Comparison of ENCODE assay signal across 11 cellular contexts in the genomic region with DNA sequence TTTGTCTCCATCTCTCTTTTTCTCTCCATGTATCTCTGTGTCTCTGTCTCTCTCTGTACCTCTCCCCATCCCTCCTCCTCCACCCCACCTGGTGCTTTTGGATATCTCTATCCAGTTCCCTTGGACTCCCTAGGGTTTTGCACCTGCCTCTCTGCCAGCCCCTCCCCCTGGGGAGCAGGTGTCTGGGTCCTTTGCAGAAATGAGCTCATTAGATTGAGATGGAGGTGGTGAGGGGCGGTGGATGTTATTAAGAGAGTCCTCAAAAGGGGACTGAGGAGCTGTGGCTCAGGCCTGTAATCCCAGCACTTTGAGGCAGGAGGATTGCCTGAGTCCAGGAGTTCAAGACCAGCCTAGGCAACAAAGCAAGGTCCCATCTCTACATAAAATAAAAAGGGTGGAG. TPM values are rescaled to one million over a fixed set of nuclear protein-coding genes. Genes with fewer than 3 reads are reported as not detected.
A peak's percentile ranks its signal among the peaks of the same experiment; 100 is the strongest.
DNase-seq lines count a peak whose midpoint lies in the region; ATAC-seq and TF ChIP-seq lines count a peak whose summit lies in the region.
"Had no signal": no experiment of that assay in that cellular context is flagged by ENCODE, and none has a peak within 500 bp of the region (broad histone marks: within the 10 kb centered on the region; RNA-seq: fewer than 3 reads in every experiment).

No MANE protein-coding gene starts in this region.

- no TSS peak for BruUV-seq in Calu3 (replicated peaks; lab: Mats Ljungman, UMichigan)
- BruUV-seq in Panc1 (replicated peaks; lab: Mats Ljungman, UMichigan) = no TSS peak

- H3K4me1 ChIP-seq in Panc1 (ENCODE audit: control insufficient read depth, insufficient read depth, low read length) (peaks cover 49% of the 10 kb centered on the region), lower lobe of right lung (peaks cover 35% of the 10 kb centered on the region)

- H3K36me3 ChIP-seq in Panc1 (ENCODE audit: control insufficient read depth, insufficient read depth, low read length) (no peaks in the 10 kb centered on the region; the same call in 1 of the 2 replicates), lower lobe of right lung (no peaks in the 10 kb centered on the region)

- H3K27ac ChIP-seq in Panc1 (ENCODE audit: low read length) (peak overlapping the region; percentile 98), lower lobe of right lung (peak overlapping the region; percentile 18), dorsolateral prefrontal cortex (peak overlapping the region in 8 of 59 donors; percentile 3 to 46 (median 28))
- H3K27ac ChIP-seq: psoas muscle had no signal

- CTCF ChIA-PET in Calu3 (lab: Charles Lee) (interaction anchor here (0.5 to 3.9 kb wide), 8 partner anchors 8 to 103 kb away, joined by 3 to 27 read pairs (median 4); a partner anchor contains a TSS), Panc1 (lab: Charles Lee) (interaction anchor here (0.7 to 2.4 kb wide), 2 partner anchors 12 to 17 kb away, joined by 3 to 10 read pairs; no protein-coding TSS in a partner anchor)

- H3K9me3 Mint-ChIP-seq in Calu3 (ENCODE audit: low read depth, unreplicated experiment) = peaks cover 2% of the 10 kb centered on the region

- H3K4me3 Mint-ChIP-seq in Calu3 (ENCODE audit: low read depth, unreplicated experiment) = peak overlapping the region; percentile 77

- in situ Hi-C loops in Panc1 (cut with HindIII; ENCODE audit: low pct_unique_long_range_greater_than_20kb, low sequenced_read_pairs) = no loop called here

- H3K27me3 ChIP-seq in Panc1 (ENCODE audit: control insufficient read depth, insufficient read depth, low read length) = no peaks in the 10 kb centered on the region
- H3K27me3 ChIP-seq in lower lobe of right lung (ENCODE audit: low read depth) = peaks cover 6% of the 10 kb centered on the region
- peaks cover 0 to 6% (median 0%) of the 10 kb centered on the region in 45 donors for H3K27me3 ChIP-seq in dorsolateral prefrontal cortex

- TF ChIP-seq CTCF in Calu3 (IDR thresholded peaks at IDR 0.05; ENCODE audit: unreplicated experiment) (no peak), Panc1 (IDR thresholded peaks at IDR 0.05) (no peak), lower lobe of right lung (IDR thresholded peaks at IDR 0.05) (no peak), dorsolateral prefrontal cortex (IDR thresholded peaks at IDR 0.05 in 54 of 56, conservative IDR thresholded peaks at IDR 0.05 in 2 of 56; ENCODE audit: low read depth in 1 of 56, partially characterized antibody in 56 of 56) (no peak)

- DNase-seq in Calu3 (no peak), NCI-H1105 treated with DMSO at 0.1 percent for 48 hours (lab: John Stamatoyannopoulos, UW) (peak; percentile 86), Panc1 (ENCODE audit: low read depth, low spot score) (no peak), lower lobe of right lung (no peak), dorsolateral prefrontal cortex (no peak), SKM-1 treated with dmso at 0.1 percent for 144 hours (lab: John Stamatoyannopoulos, UW; ENCODE audit: unreplicated experiment) (no peak)
- no peak for DNase-seq in activated CD4-positive, CD25-positive, alpha-beta regulatory T cell treated with anti-CD3 and anti-CD28 coated beads, Interleukin-2, amount 50 U/mL, for 72 hours
- DNase-seq: effector CD4-positive, alpha-beta T cell; GDM1 had no signal

- POLR2A ChIA-PET in Panc1 (lab: Charles Lee) = no interaction called here

- no peaks in the 10 kb centered on the region for H3K9me3 ChIP-seq in Panc1 (ENCODE audit: control insufficient read depth, insufficient read depth, low read depth, low read length)
- H3K9me3 ChIP-seq in lower lobe of right lung = no peaks in the 10 kb centered on the region
- H3K9me3 ChIP-seq: psoas muscle had no signal

- no peak for ATAC-seq in Panc1
- ATAC-seq in lower lobe of right lung = no peak
- no peak for ATAC-seq in HG03469 (IDR thresholded peaks at IDR 0.05; ENCODE audit: unreplicated experiment)
- ATAC-seq: psoas muscle had no signal

- peaks cover 79% of the 10 kb centered on the region for H3K4me1 Mint-ChIP-seq in Calu3 (ENCODE audit: low read depth, unreplicated experiment)

- H3K4me3 ChIP-seq in Panc1 (ENCODE audit: low read depth in 2 of 2, low read length in 2 of 2) (peak overlapping the region in 1 of 2 experiments; percentile 67; a peak in 2 of 4 replicates), lower lobe of right lung (peak overlapping the region; percentile 1), dorsolateral prefrontal cortex (no peak overlapping the region)
- H3K4me3 ChIP-seq: psoas muscle had no signal

- intact Hi-C loops in Calu3 (cut with micrococcal nuclease; ENCODE audit: unreplicated experiment) = no loop called here
- intact Hi-C loops in Panc1 (cut with micrococcal nuclease; ENCODE audit: unreplicated experiment) = no loop called here
- intact Hi-C loops in lower lobe of right lung (cut with DNase I) = no loop called here
- intact Hi-C loops in dorsolateral prefrontal cortex (cut with DNase I) = no loop called here

- H3K27ac Mint-ChIP-seq in Calu3 (ENCODE audit: unreplicated experiment) = peak overlapping the region; percentile 98

- no peaks in the 10 kb centered on the region for H3K27me3 Mint-ChIP-seq in Calu3 (ENCODE audit: unreplicated experiment)

- peaks cover 79% of the 10 kb centered on the region for H3K36me3 Mint-ChIP-seq in Calu3 (ENCODE audit: insufficient read depth, unreplicated experiment)

RNA-seq across cellular contexts. Expression of a gene that starts 2.1 kb away (rescaled TPM):
- total RNA-seq in Calu3 (2022) (147 and 152 TPM in 2 replicates), Panc1 (2021; ENCODE audit: unreplicated experiment) (29.7 TPM), lower lobe of right lung (3.6 TPM), dorsolateral prefrontal cortex (1 to 10 TPM in 109 of 120 experiments, under 1 TPM in 9, not detected in 2; 0.42 to 5.9 (median 2.5) TPM)
- 50.8 TPM for polyA plus RNA-seq in Panc1 (2012; ENCODE audit: insufficient read length)

RNA-seq across cellular contexts. Expression of a gene that starts 23.6 kb away (rescaled TPM):
- total RNA-seq in Calu3 (2022) (5.0 and 6.4 TPM in 2 replicates), Panc1 (2021; ENCODE audit: unreplicated experiment) (0.87 TPM), lower lobe of right lung (7.5 TPM), dorsolateral prefrontal cortex (10 to 100 TPM in 119 of 120 experiments, 1 to 10 TPM in 1; 8.4 to 38.1 (median 23.9) TPM)
- polyA plus RNA-seq in Panc1 (2012; ENCODE audit: insufficient read length) = 0.84 TPM

RNA-seq across cellular contexts. Expression of a gene that starts 23.9 kb away (rescaled TPM):
- total RNA-seq in Calu3 (2022) (69.1 and 85.5 TPM in 2 replicates), Panc1 (2021; ENCODE audit: unreplicated experiment) (49.9 TPM), lower lobe of right lung (47.3 TPM), dorsolateral prefrontal cortex (100 to 1,000 TPM in 11 of 120 experiments, 10 to 100 TPM in 109; 48.9 to 130 (median 77.0) TPM)
- polyA plus RNA-seq in Panc1 (2012; ENCODE audit: insufficient read length) = 37.6 TPM

RNA-seq across cellular contexts. Expression of a gene that starts 48.5 kb away (rescaled TPM):
- total RNA-seq in Calu3 (2022) = 12.9 and 13.9 TPM in 2 replicates
- 6.9 TPM for total RNA-seq in Panc1 (2021; ENCODE audit: unreplicated experiment)
- 1.9 TPM for polyA plus RNA-seq in Panc1 (2012; ENCODE audit: insufficient read length)
- 12.7 TPM for total RNA-seq in lower lobe of right lung
- 10 to 100 TPM; 17.2 to 43.0 (median 24.6) TPM for total RNA-seq in dorsolateral prefrontal cortex
